Comparison of ENCODE assay signal across 18 cellular contexts in the genomic region with DNA sequence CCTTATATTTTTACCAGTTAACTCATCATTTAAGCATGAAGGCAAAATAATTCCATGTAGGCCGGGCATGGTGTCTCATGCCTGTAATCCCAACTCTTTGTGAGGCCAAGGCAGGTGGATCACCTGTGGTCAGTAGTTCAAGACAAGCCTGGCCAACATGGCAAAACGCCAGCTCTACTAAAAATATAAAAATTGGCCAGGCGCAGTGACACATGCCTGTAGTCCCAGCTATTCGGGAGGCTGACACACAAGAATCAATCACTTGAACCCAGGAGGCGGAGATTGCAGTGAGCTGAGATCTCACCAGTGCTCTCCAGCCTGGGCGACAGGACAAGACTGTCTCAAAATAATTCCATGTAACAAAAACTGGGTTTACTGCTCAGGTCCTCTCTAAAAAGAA. TPM values are rescaled to one million over a fixed set of nuclear protein-coding genes. Genes with fewer than 3 reads are reported as not detected.
DNase-seq lines count a peak whose midpoint lies in the region; ATAC-seq and TF ChIP-seq lines count a peak whose summit lies in the region.
"Had no signal": no experiment of that assay in that cellular context is flagged by ENCODE, and none has a peak within 500 bp of the region (broad histone marks: within the 10 kb centered on the region; RNA-seq: fewer than 3 reads in every experiment).

No MANE protein-coding gene starts in this region.

- H2AFZ ChIP-seq in PC-3 (ENCODE audit: low read length): no peak overlapping the region
- no peak overlapping the region for H2AFZ ChIP-seq in Karpas-422 (ENCODE audit: low read length)

- no peaks in the 10 kb centered on the region for H3K36me3 ChIP-seq in PC-3 (ENCODE audit: low read depth, low read length)
- H3K36me3 ChIP-seq in gastrocnemius medialis: peaks cover 0 to 9% of the 10 kb centered on the region in 2 donors
- H3K36me3 ChIP-seq in Karpas-422 (ENCODE audit: insufficient read depth, low read length): no peaks in the 10 kb centered on the region
- H3K36me3 ChIP-seq: breast epithelium had no signal

- TF ChIP-seq CTCF in PC-3 (conservative IDR thresholded peaks at IDR 0.05; ENCODE audit: low read depth, low read length) (no peak), gastrocnemius medialis (IDR thresholded peaks at IDR 0.05 in 4 of 5, conservative IDR thresholded peaks at IDR 0.05 in 1 of 5) (no peak)

- H3K27ac ChIP-seq in PC-3 (ENCODE audit: low read length): no peak overlapping the region
- peak overlapping the region; percentile 0 to 58 (median 34) for H3K27ac ChIP-seq in gastrocnemius medialis
- no peak overlapping the region for H3K27ac ChIP-seq in Karpas-422 (ENCODE audit: low read length)
- H3K27ac ChIP-seq: Peyer's patch, testis had no signal

- H3K79me2 ChIP-seq in PC-3 (ENCODE audit: low read length) (no peaks in the 10 kb centered on the region), Karpas-422 (ENCODE audit: low read length) (no peaks in the 10 kb centered on the region)

- H3K4me1 Mint-ChIP-seq in activated naive CD4-positive, alpha-beta T cell treated with anti-CD3 and anti-CD28 coated beads, Interleukin-2, amount 10 ng/mL, durations not matched to agents 7 days and 5 days: peaks cover 29% of the 10 kb centered on the region

- peaks cover 7% of the 10 kb centered on the region for H3F3A ChIP-seq in PC-3 (ENCODE audit: low read length, unreplicated experiment)

- H3K9me3 Mint-ChIP-seq in activated naive CD4-positive, alpha-beta T cell treated with anti-CD3 and anti-CD28 coated beads, Interleukin-2, amount 10 ng/mL, durations not matched to agents 7 days and 5 days: no peaks in the 10 kb centered on the region
- H3K9me3 Mint-ChIP-seq: activated T-helper 2 cell treated with anti-CD3 and anti-CD28 coated beads, Interferon-gamma antibody, Interleukin-2, Interleukin-4, amounts not matched to agents 10 μg/mL and 5 μg/mL and 100 μg/mL, durations not matched to agents 14 hours and 24 hours and 36 hours had no signal

- H3K4me3 ChIP-seq in PC-3 (ENCODE audit: low read length): no peak overlapping the region
- H3K4me3 ChIP-seq in gastrocnemius medialis: no peak overlapping the region
- H3K4me3 ChIP-seq in Karpas-422 (ENCODE audit: low read length): no peak overlapping the region
- H3K4me3 ChIP-seq: breast epithelium, Peyer's patch, testis had no signal

- H3K9me2 ChIP-seq in PC-3 (replicated peaks; ENCODE audit: low read length) (no peaks in the 10 kb centered on the region), Karpas-422 (replicated peaks; ENCODE audit: insufficient read depth, low read length) (no peaks in the 10 kb centered on the region)

- H3K9ac ChIP-seq in PC-3 (ENCODE audit: low read length) (no peak overlapping the region), Karpas-422 (ENCODE audit: low read length) (no peak overlapping the region)

- POLR2A ChIA-PET in PC-3 (lab: Charles Lee; ENCODE audit: unreplicated experiment): no interaction called here

- no peak overlapping the region for H3K4me2 ChIP-seq in PC-3 (ENCODE audit: low read length)
- no peak overlapping the region for H3K4me2 ChIP-seq in Karpas-422 (ENCODE audit: low read depth, low read length, poor library complexity, severe bottlenecking)

- no peak for ATAC-seq in PC-3
- ATAC-seq in gastrocnemius medialis: peak in 1 of 2 donors; percentile 15
- ATAC-seq in GM21528 (IDR thresholded peaks at IDR 0.05; ENCODE audit: low FRiP score, unreplicated experiment): no peak

- no peaks in the 10 kb centered on the region for H3K27me3 ChIP-seq in PC-3 (ENCODE audit: low read length)
- no peaks in the 10 kb centered on the region for H3K27me3 ChIP-seq in gastrocnemius medialis
- no peaks in the 10 kb centered on the region for H3K27me3 ChIP-seq in Karpas-422 (ENCODE audit: low read length)
- H3K27me3 ChIP-seq: breast epithelium, Peyer's patch, testis had no signal

- H3K27me3 Mint-ChIP-seq in activated naive CD4-positive, alpha-beta T cell treated with anti-CD3 and anti-CD28 coated beads, Interleukin-2, amount 10 ng/mL, durations not matched to agents 7 days and 5 days: no peaks in the 10 kb centered on the region
- H3K27me3 Mint-ChIP-seq: T-cell had no signal

- peaks cover 44% of the 10 kb centered on the region for H3K36me3 Mint-ChIP-seq in activated naive CD4-positive, alpha-beta T cell treated with anti-CD3 and anti-CD28 coated beads, Interleukin-2, amount 10 ng/mL, durations not matched to agents 7 days and 5 days

- intact Hi-C loops in PC-3 (cut with micrococcal nuclease): no loop called here
- intact Hi-C loops in gastrocnemius medialis (cut with DNase I; ENCODE audit: low total_unique reads): no loop called here

- H4K20me1 ChIP-seq in PC-3 (ENCODE audit: low read length) (0 out of 2 replicates have a peak, but pooled peaks cover 11% of the 10 kb centered on the region), Karpas-422 (ENCODE audit: insufficient read depth, low read depth, low read length) (0 out of 2 replicates have a peak, but pooled peaks cover 7% of the 10 kb centered on the region)

- BruUV-seq in PC-3 (replicated peaks; lab: Mats Ljungman, UMichigan): no TSS peak

- no peak for TF ChIP-seq POLR2A in gastrocnemius medialis (IDR thresholded peaks at IDR 0.05)
- TF ChIP-seq POLR2A in erythroblast (IDR thresholded peaks at IDR 0.05; ENCODE audit: low read length): no peak

- H3K27ac Mint-ChIP-seq in activated naive CD4-positive, alpha-beta T cell treated with anti-CD3 and anti-CD28 coated beads, Interleukin-2, amount 10 ng/mL, durations not matched to agents 7 days and 5 days: peak overlapping the region; percentile 56

- DNase-seq in activated naive CD4-positive, alpha-beta T cell treated with anti-CD3 and anti-CD28 coated beads, Interleukin-2, amount 10 ng/mL, durations not matched to agents 7 days and 5 days: no peak
- DNase-seq in activated naive CD4-positive, alpha-beta T cell treated with Interleukin-2 at 50 U/mL for 16 hours: no peak
- peak; percentile 16 for DNase-seq in PC-3
- peak; percentile 63 for DNase-seq in cerebellar cortex (ENCODE audit: low spot score)
- peak in 1 of 2 donors; percentile 46 for DNase-seq in gastrocnemius medialis
- DNase-seq in erythroblast (lab: John Stamatoyannopoulos, UW): no peak
- no peak for DNase-seq in Karpas-422
- DNase-seq: activated CD4-positive, CD25-positive, alpha-beta regulatory T cell treated with anti-CD3 and anti-CD28 coated beads, Interleukin-2, amount 50 U/mL, for 72 hours; H9; KG1; NCI-H1436; Peyer's patch; stimulated activated CD4-positive, alpha-beta T cell treated with anti-CD3 and anti-CD28 coated beads, Interleukin-15, amount 100 ng/mL, for 24 hours; T-cell; testis had no signal

- H3K4me1 ChIP-seq in PC-3 (ENCODE audit: insufficient read depth, low read length) (no peaks in the 10 kb centered on the region), gastrocnemius medialis (peaks cover 35 to 38% of the 10 kb centered on the region in 2 donors), Karpas-422 (ENCODE audit: low read length) (no peaks in the 10 kb centered on the region)
- H3K4me1 ChIP-seq: breast epithelium, Peyer's patch had no signal

- in situ Hi-C loops in gastrocnemius medialis (cut with MboI; ENCODE audit: low sequenced_read_pairs in 4 of 4): loop anchor here in 2 of 4 donors (25.0 kb wide), 2 partner anchors 320 to 1005 kb away; partner anchors contain the start of gene HOXA11 (in 2 of the 2)

- H3K9me3 ChIP-seq in PC-3 (ENCODE audit: low read length) (no peaks in the 10 kb centered on the region), gastrocnemius medialis (no peaks in the 10 kb centered on the region), Karpas-422 (ENCODE audit: low read length) (no peaks in the 10 kb centered on the region)
- H3K9me3 ChIP-seq: breast epithelium, Peyer's patch, testis had no signal

- CTCF ChIA-PET in activated naive CD4-positive, alpha-beta T cell treated with anti-CD3 and anti-CD28 coated beads, Interleukin-2, amount 10 ng/mL, durations not matched to agents 7 days and 5 days (lab: Charles Lee): interaction anchor here (0.9 to 7.5 kb wide), 4 partner anchors 9 to 183 kb away, joined by 3 to 41 read pairs (median 4); no protein-coding TSS in a partner anchor
- CTCF ChIA-PET in PC-3 (lab: Charles Lee): interaction anchor here (0.9 to 1.1 kb wide), 2 partner anchors 23 to 91 kb away, joined by 3 to 4 read pairs; no protein-coding TSS in a partner anchor

- no peak overlapping the region for H3K4me3 Mint-ChIP-seq in activated naive CD4-positive, alpha-beta T cell treated with anti-CD3 and anti-CD28 coated beads, Interleukin-2, amount 10 ng/mL, durations not matched to agents 7 days and 5 days
- H3K4me3 Mint-ChIP-seq: H9, T-cell had no signal

RNA-seq across cellular contexts. Expression of gene HNRNPA2B1, which starts 18.3 kb away (rescaled TPM):
- total RNA-seq in PC-3 (2014; rRNA removed) (304 and 457 TPM in 2 replicates), gastrocnemius medialis (100 to 1,000 TPM; 155 to 242 (median 166) TPM)
- 145 and 197 TPM in 2 replicates for total RNA-seq in Karpas-422 (2014; rRNA removed; shearing (Covaris generic); ENCODE audit: low replicate concordance)

RNA-seq across cellular contexts. Expression of gene CBX3, which starts 19.3 kb away (rescaled TPM):
- total RNA-seq in PC-3 (2014; rRNA removed): 126 and 132 TPM in 2 replicates
- 10 to 100 TPM; 42.0 to 60.1 (median 48.8) TPM for total RNA-seq in gastrocnemius medialis
- total RNA-seq in Karpas-422 (2014; rRNA removed; shearing (Covaris generic); ENCODE audit: low replicate concordance): 111 and 168 TPM in 2 replicates

RNA-seq across cellular contexts. Expression of gene NFE2L3, which starts 30.3 kb away (rescaled TPM):
- 40.0 and 45.2 TPM in 2 replicates for total RNA-seq in PC-3 (2014; rRNA removed)
- total RNA-seq in gastrocnemius medialis: 1 to 10 TPM; 1.1 to 6.2 (median 1.7) TPM
- not detected in 2 replicates for total RNA-seq in Karpas-422 (2014; rRNA removed; shearing (Covaris generic); ENCODE audit: low replicate concordance)

Comparison
In these comparisons a context has a peak if more than half of its experiments do, and no peak if none do; other contexts are left out.
1. DNase-seq: peak in PC-3 (single experiment) and cerebellar cortex (single experiment); none in activated naive CD4-positive, alpha-beta T cell treated with anti-CD3 and anti-CD28 coated beads, Interleukin-2, amount 10 ng/mL, durations not matched to agents 7 days and 5 days (single experiment), activated naive CD4-positive, alpha-beta T cell treated with Interleukin-2 at 50 U/mL for 16 hours (single experiment), erythroblast (0 of 2) and Karpas-422 (single experiment).
2. H3K27ac ChIP-seq: peak in gastrocnemius medialis (4 of 4); none in PC-3 (single experiment) and Karpas-422 (single experiment).